In the genomic region with DNA sequence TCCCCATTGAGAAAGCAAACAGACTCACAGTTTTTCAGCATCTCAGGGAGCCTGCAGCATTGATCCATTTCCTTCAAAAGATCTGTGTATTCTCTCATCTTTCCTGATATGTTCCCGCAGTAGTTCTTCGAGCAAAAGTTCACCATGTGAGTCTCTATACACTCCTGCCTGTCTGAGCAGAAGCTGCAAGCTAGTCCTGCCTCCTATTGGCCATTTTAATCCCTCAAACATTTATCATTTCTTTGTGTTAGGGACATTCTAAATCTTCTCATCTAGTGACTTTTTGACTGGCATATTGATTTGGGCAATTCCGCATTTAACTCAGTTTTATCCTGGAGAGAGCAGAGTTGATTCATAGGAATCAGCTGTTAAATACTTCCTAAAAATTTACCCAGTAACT, we compare ENCODE assay signal across 30 cellular contexts.
A peak's percentile ranks its signal among the peaks of the same experiment; 100 is the strongest.
DNase-seq lines count a peak whose midpoint lies in the region; ATAC-seq, FAIRE-seq and TF ChIP-seq lines count a peak whose summit lies in the region.
"Had no signal": no experiment of that assay in that cellular context is flagged by ENCODE, and none has a peak within 500 bp of the region (broad histone marks: within the 10 kb centered on the region; RNA-seq: fewer than 3 reads in every experiment).

No MANE protein-coding gene starts in this region.

- no peaks in the 10 kb centered on the region for H3K9me1 ChIP-seq in IMR-90 (ENCODE audit: insufficient read depth, low read length)

- peaks cover 43% of the 10 kb centered on the region for H3K9me3 Mint-ChIP-seq in neural crest cell
- H3K9me3 Mint-ChIP-seq: activated naive CD4-positive, alpha-beta T cell treated with anti-CD3 and anti-CD28 coated beads for 36 hours; activated T-cell treated with anti-CD3 and anti-CD28 coated beads, Interleukin-2, amount 50 U/mL, for 24 hours; central memory CD8-positive, alpha-beta T cell had no signal

- no peak overlapping the region for H3K18ac ChIP-seq in IMR-90 (ENCODE audit: low read depth, low read length)

- H3K4me3 ChIP-seq in BJ (ENCODE audit: low read depth, low read length) (no peak overlapping the region), IMR-90 (ENCODE audit: insufficient read depth, low read depth, low read length) (no peak overlapping the region), choroid plexus epithelial cell (ENCODE audit: low read depth, low read length) (no peak overlapping the region)
- H3K4me3 ChIP-seq: SK-N-MC, upper lobe of left lung had no signal

- no peak overlapping the region for H3K27ac ChIP-seq in IMR-90 (ENCODE audit: insufficient read depth, low read length)
- H3K27ac ChIP-seq: HL-60, SK-N-MC, upper lobe of left lung had no signal

- no CpG with 5 or more reads among the region's 3 CpGs for WGBS in IMR-90 (ENCODE audit: extremely low coverage in 2 of 2, insufficient read length in 1 of 2), 2 experiments

- no peak for FAIRE-seq in GM12891 (lab: Jason Lieb, UNC)
- FAIRE-seq: small intestine had no signal

- TF ChIP-seq POLR2A in IMR-90 (IDR thresholded peaks at IDR 0.05; ENCODE audit: low read depth, low read length) (no peak), GM12891 (IDR thresholded peaks at IDR 0.05; ENCODE audit: low read depth, low read length) (no peak)

- no peak overlapping the region for H4K5ac ChIP-seq in IMR-90 (ENCODE audit: low read depth, low read length)

- no peak overlapping the region for H2BK20ac ChIP-seq in IMR-90 (ENCODE audit: low read depth, low read length)

- H2AFZ ChIP-seq in IMR-90 (replicated peaks; ENCODE audit: low read length, poor library complexity): no peak overlapping the region

- no peak overlapping the region for H3K9ac ChIP-seq in IMR-90 (ENCODE audit: low read depth, low read length)

- peak; percentile 41 for TF ChIP-seq RAD21 in IMR-90 (IDR thresholded peaks at IDR 0.05; ENCODE audit: low read length)

- dilution Hi-C loops in IMR-90 (cut with HindIII; ENCODE audit: low sequenced_read_pairs, unreplicated experiment): no loop called here

- BruUV-seq in IMR-90 (replicated peaks; lab: Mats Ljungman, UMichigan): no TSS peak

- H2BK15ac ChIP-seq in IMR-90 (ENCODE audit: low read depth, low read length): no peak overlapping the region

- peak overlapping the region; percentile 8 for H3K4me3 Mint-ChIP-seq in neural crest cell
- H3K4me3 Mint-ChIP-seq: activated CD8-positive, alpha-beta T cell treated with anti-CD3 and anti-CD28 coated beads, Interleukin-2, amount 10 ng/mL, durations not matched to agents 7 days and 5 days; activated naive CD4-positive, alpha-beta T cell treated with anti-CD3 and anti-CD28 coated beads for 36 hours; activated T-cell treated with anti-CD3 and anti-CD28 coated beads, Interleukin-2, amount 50 U/mL, for 24 hours; central memory CD8-positive, alpha-beta T cell; natural killer cell; stimulated activated naive CD8-positive, alpha-beta T cell treated with anti-CD3 and anti-CD28 coated beads, Interleukin-15, amount 100 ng/mL, for 72 hours had no signal

- no peak overlapping the region for H3K14ac ChIP-seq in IMR-90 (replicated peaks; ENCODE audit: low read depth, low read length)

- no peak overlapping the region for H3K56ac ChIP-seq in IMR-90 (ENCODE audit: extremely low read depth, insufficient read depth, low read length)

- no peaks in the 10 kb centered on the region for H3K79me1 ChIP-seq in IMR-90 (ENCODE audit: low read depth in 1 of 2, low read length in 2 of 2)

- POLR2A ChIA-PET in BJ (lab: Charles Lee) (no interaction called here), IMR-90 (lab: Charles Lee; ENCODE audit: unreplicated experiment) (no interaction called here)

- in situ Hi-C loops in IMR-90 (cut with MboI; ENCODE audit: low sequenced_read_pairs): no loop called here

- H3K27me3 ChIP-seq in BJ (ENCODE audit: control insufficient read depth, insufficient read depth, low read length) (no peaks in the 10 kb centered on the region), IMR-90 (ENCODE audit: control insufficient read depth, insufficient read depth, low read length) (no peaks in the 10 kb centered on the region)
- H3K27me3 ChIP-seq: upper lobe of left lung had no signal

- no peak overlapping the region for H2BK5ac ChIP-seq in IMR-90 (ENCODE audit: low read depth, low read length, poor library complexity, severe bottlenecking)

- no peak overlapping the region for H3K4me2 ChIP-seq in IMR-90 (ENCODE audit: low read depth, low read length)

- no peak overlapping the region for H3K4ac ChIP-seq in IMR-90 (ENCODE audit: low read depth, low read length)

- no peak overlapping the region for H3K23ac ChIP-seq in IMR-90 (ENCODE audit: low read depth, low read length)

- CTCF ChIA-PET in BJ (lab: Yijun Ruan, JAX): interaction anchor here (0.7 kb wide), 1 partner anchor 8 kb away, joined by 3 read pairs; no protein-coding TSS in a partner anchor
- CTCF ChIA-PET in IMR-90 (lab: Yijun Ruan, JAX): interaction anchor here (0.6 kb wide), 1 partner anchor 9 kb away, joined by 3 read pairs; no protein-coding TSS in a partner anchor

- DNase-seq in BJ (ENCODE audit: low read depth) (no peak), IMR-90 (no peak), choroid plexus epithelial cell (ENCODE audit: low read depth) (peak; percentile 44), neural crest cell (ENCODE audit: low read depth, low spot score) (no peak), GM12891 (ENCODE audit: insufficient read length, low spot score) (no peak), 8988T (no peak)
- DNase-seq: activated CD8-positive, alpha-beta T cell treated with anti-CD3 and anti-CD28 coated beads, Interleukin-2, amount 10 ng/mL, durations not matched to agents 7 days and 5 days; activated naive CD4-positive, alpha-beta T cell treated with anti-CD3 and anti-CD28 coated beads for 36 hours; activated T-cell treated with anti-CD3 and anti-CD28 coated beads, Interleukin-2, amount 50 U/mL, for 24 hours; AML-193; amygdala; effector CD4-positive, alpha-beta T cell; EL; glutamatergic neuron; left colon; natural killer cell; NCI-H1694 treated with DMSO at 0.1 percent for 48 hours; NCI-H345; NK-92 treated with Interleukin-12 subunit alpha and Interleukin-12 subunit beta, amount 100 ng/mL, for 24 hours; posterior cingulate gyrus; small intestine; stimulated activated CD4-positive, alpha-beta T cell treated with anti-CD3 and anti-CD28 coated beads, Interleukin-4, amount 100 ng/mL, for 1 hour; stimulated activated naive CD8-positive, alpha-beta T cell treated with anti-CD3 and anti-CD28 coated beads, Interleukin-15, amount 100 ng/mL, for 72 hours; upper lobe of left lung had no signal

- peaks cover 40% of the 10 kb centered on the region for H3K36me3 Mint-ChIP-seq in neural crest cell (ENCODE audit: low read depth)

- ATAC-seq in IMR-90 (ENCODE audit: low read depth) (no peak), GM21717 (IDR thresholded peaks at IDR 0.05; ENCODE audit: unreplicated experiment) (no peak), GM18519 (IDR thresholded peaks at IDR 0.05; ENCODE audit: low FRiP score, unreplicated experiment) (no peak)
- ATAC-seq: activated CD8-positive, alpha-beta T cell treated with anti-CD3 and anti-CD28 coated beads, Interleukin-2, amount 10 ng/mL, durations not matched to agents 7 days and 5 days; esophagus mucosa; left colon; natural killer cell; stimulated activated naive CD8-positive, alpha-beta T cell treated with anti-CD3 and anti-CD28 coated beads, Interleukin-15, amount 100 ng/mL, for 72 hours had no signal

- H3K4me1 Mint-ChIP-seq in neural crest cell: peaks cover 27% of the 10 kb centered on the region
- H3K4me1 Mint-ChIP-seq: central memory CD8-positive, alpha-beta T cell; natural killer cell; stimulated activated naive CD8-positive, alpha-beta T cell treated with anti-CD3 and anti-CD28 coated beads, Interleukin-15, amount 100 ng/mL, for 72 hours had no signal

- H3K9me3 ChIP-seq in IMR-90 (ENCODE audit: control insufficient read depth, insufficient read depth, low read length): no peaks in the 10 kb centered on the region
- H3K9me3 ChIP-seq: upper lobe of left lung had no signal

- TF ChIP-seq CTCF in BJ (IDR thresholded peaks at IDR 0.05; ENCODE audit: insufficient read depth, low read depth, low read length) (0 out of 2 replicates have a peak, but pooled peaks have one; percentile 16), IMR-90 (conservative IDR thresholded peaks at IDR 0.05; ENCODE audit: low read depth, low read length) (peak; percentile 24; the same call in 1 of the 2 replicates), choroid plexus epithelial cell (conservative IDR thresholded peaks at IDR 0.05; ENCODE audit: low read depth, low read length) (peak; percentile 50), neural crest cell (conservative IDR thresholded peaks at IDR 0.05) (no peak)

- H4K8ac ChIP-seq in IMR-90 (ENCODE audit: low read depth in 2 of 2, low read length in 2 of 2): no peak overlapping the region

- intact Hi-C loops in IMR-90 (cut with micrococcal nuclease): no loop called here

- no peaks in the 10 kb centered on the region for H3K27me3 Mint-ChIP-seq in neural crest cell (ENCODE audit: low read depth)

- peak overlapping the region; percentile 28 for H3K27ac Mint-ChIP-seq in neural crest cell (ENCODE audit: unreplicated experiment)
- H3K27ac Mint-ChIP-seq: activated CD8-positive, alpha-beta T cell treated with anti-CD3 and anti-CD28 coated beads, Interleukin-2, amount 10 ng/mL, durations not matched to agents 7 days and 5 days; activated naive CD4-positive, alpha-beta T cell treated with anti-CD3 and anti-CD28 coated beads for 36 hours; activated T-cell treated with anti-CD3 and anti-CD28 coated beads, Interleukin-2, amount 50 U/mL, for 24 hours; natural killer cell had no signal

- no peak overlapping the region for H2AK5ac ChIP-seq in IMR-90 (ENCODE audit: low read depth, low read length)

- H4K91ac ChIP-seq in IMR-90 (ENCODE audit: insufficient read depth, low read depth, low read length): no peak overlapping the region

- no peak overlapping the region for H2AK9ac ChIP-seq in IMR-90 (replicated peaks; ENCODE audit: low read depth, low read length, poor library complexity)

- no peaks in the 10 kb centered on the region for H4K20me1 ChIP-seq in IMR-90 (ENCODE audit: insufficient read depth, low read length)

- no peak overlapping the region for H2BK120ac ChIP-seq in IMR-90 (ENCODE audit: low read depth, low read length)

- H3K4me1 ChIP-seq in IMR-90 (ENCODE audit: control insufficient read depth, insufficient read depth, low read length): no peaks in the 10 kb centered on the region
- H3K4me1 ChIP-seq: upper lobe of left lung had no signal

- H3K36me3 ChIP-seq in BJ (ENCODE audit: control insufficient read depth, insufficient read depth, low read length): no peaks in the 10 kb centered on the region
- H3K36me3 ChIP-seq in IMR-90 (ENCODE audit: control insufficient read depth, insufficient read depth, low read length): no peaks in the 10 kb centered on the region
- H3K36me3 ChIP-seq: upper lobe of left lung had no signal

TF ChIP-seq in IMR-90, 13 proteins besides CTCF, POLR2A, EP300 and RAD21 (continues in another document):
- no peak for TF ChIP-seq RCOR1 (IDR thresholded peaks at IDR 0.05; ENCODE audit: insufficient replicate concordance, low read length)
- TF ChIP-seq SMC3 (IDR thresholded peaks at IDR 0.05; ENCODE audit: low read depth, low read length): no peak
- TF ChIP-seq MAZ (IDR thresholded peaks at IDR 0.05; ENCODE audit: borderline replicate concordance, low read depth, low read length): no peak

TF ChIP-seq in GM12891, 5 proteins besides CTCF, POLR2A, EP300 and RAD21:
- no peak for TF ChIP-seq POU2F2 (IDR thresholded peaks at IDR 0.05; ENCODE audit: low read depth, low read length)
- no peak for TF ChIP-seq SPI1 (IDR thresholded peaks at IDR 0.05; ENCODE audit: low read depth, low read length)
